Comparison of ENCODE assay signal across 8 cellular contexts in genomic region chr11:61967924-61968757, GRCh38. TPM values are rescaled to one million over a fixed set of nuclear protein-coding genes. Genes with fewer than 3 reads are reported as not detected.
DNase-seq lines count a peak whose midpoint lies in the region; ATAC-seq and TF ChIP-seq lines count a peak whose summit lies in the region.

No MANE protein-coding gene starts in this region.

- H3K27me3 Mint-ChIP-seq in activated B cell treated with CpG ODN at 0.5 μM for 24 hours (no peaks in the 10 kb centered on the region), memory B cell (no peaks in the 10 kb centered on the region)
- H3K27me3 Mint-ChIP-seq in stimulated activated naive CD8-positive, alpha-beta T cell treated with anti-CD3 and anti-CD28 coated beads, Interleukin-15, Interleukin-2, amounts not matched to agents 100 ng/mL and 50 ng/mL, for 24 hours, result no peaks in the 10 kb centered on the region

- CTCF ChIA-PET in activated B cell treated with CpG ODN at 0.5 μM for 24 hours (lab: Charles Lee), result interaction anchor here (0.6 to 2.8 kb wide), 6 partner anchors 10 to 113 kb away, joined by 3 to 16 read pairs (median 8); no protein-coding TSS in a partner anchor

- H3K4me3 Mint-ChIP-seq in activated B cell treated with CpG ODN at 0.5 μM for 24 hours (peak overlapping the region; percentile 93), memory B cell (peak overlapping the region; percentile 91)
- peak overlapping the region; percentile 87 for H3K4me3 Mint-ChIP-seq in stimulated activated naive CD8-positive, alpha-beta T cell treated with anti-CD3 and anti-CD28 coated beads, Interleukin-15, Interleukin-2, amounts not matched to agents 100 ng/mL and 50 ng/mL, for 24 hours

- peaks cover 39% of the 10 kb centered on the region for H3K36me3 Mint-ChIP-seq in activated B cell treated with CpG ODN at 0.5 μM for 24 hours (ENCODE audit: low read depth)
- H3K36me3 Mint-ChIP-seq in memory B cell, result peaks cover 14% of the 10 kb centered on the region
- peaks cover 32% of the 10 kb centered on the region for H3K36me3 Mint-ChIP-seq in stimulated activated naive CD8-positive, alpha-beta T cell treated with anti-CD3 and anti-CD28 coated beads, Interleukin-15, Interleukin-2, amounts not matched to agents 100 ng/mL and 50 ng/mL, for 24 hours (ENCODE audit: low read depth)

- POLR2A ChIA-PET in activated B cell treated with CpG ODN at 0.5 μM for 24 hours (lab: Charles Lee), result interaction anchor here (0.6 to 4.8 kb wide), 52 partner anchors 9 to 1513 kb away, joined by 3 to 45 read pairs (median 5); partner anchors contain the start of genes C11orf98, CD5, CSKMT and CYB561A3

- DNase-seq in DMS114 treated with DMSO at 0.1 percent for 48 hours (lab: John Stamatoyannopoulos, UW; ENCODE audit: unreplicated experiment), result peak; percentile 26
- DNase-seq in MV-4-11 (lab: John Stamatoyannopoulos, UW), result peak; percentile 58
- peak; percentile 86 for DNase-seq in activated B cell treated with CpG ODN at 0.5 μM for 24 hours
- DNase-seq in dermis blood vessel endothelial cell, result peak; percentile 47
- DNase-seq in memory B cell (ENCODE audit: low spot score in 2 of 2), result peak; percentile 48 to 67

- H3K4me1 Mint-ChIP-seq in activated B cell treated with CpG ODN at 0.5 μM for 24 hours, result peaks cover 72% of the 10 kb centered on the region
- H3K4me1 Mint-ChIP-seq in memory B cell, result peaks cover 40% of the 10 kb centered on the region
- H3K4me1 Mint-ChIP-seq in stimulated activated naive CD8-positive, alpha-beta T cell treated with anti-CD3 and anti-CD28 coated beads, Interleukin-15, Interleukin-2, amounts not matched to agents 100 ng/mL and 50 ng/mL, for 24 hours (ENCODE audit: low read depth), result peaks cover 77% of the 10 kb centered on the region

- H3K27ac Mint-ChIP-seq in activated B cell treated with CpG ODN at 0.5 μM for 24 hours (peak overlapping the region; percentile 97), memory B cell (peak overlapping the region; percentile 94)
- peak overlapping the region; percentile 86 for H3K27ac Mint-ChIP-seq in stimulated activated naive CD8-positive, alpha-beta T cell treated with anti-CD3 and anti-CD28 coated beads, Interleukin-15, Interleukin-2, amounts not matched to agents 100 ng/mL and 50 ng/mL, for 24 hours

- no peaks in the 10 kb centered on the region for H3K9me3 Mint-ChIP-seq in activated B cell treated with CpG ODN at 0.5 μM for 24 hours
- no peaks in the 10 kb centered on the region for H3K9me3 Mint-ChIP-seq in memory B cell
- H3K9me3 Mint-ChIP-seq in stimulated activated naive CD8-positive, alpha-beta T cell treated with anti-CD3 and anti-CD28 coated beads, Interleukin-15, Interleukin-2, amounts not matched to agents 100 ng/mL and 50 ng/mL, for 24 hours, result no peaks in the 10 kb centered on the region

- ATAC-seq in GM21737 (IDR thresholded peaks at IDR 0.05; ENCODE audit: unreplicated experiment), result peak; percentile 28
- ATAC-seq in activated B cell treated with CpG ODN at 0.5 μM for 24 hours (ENCODE audit: low read depth), result peak; percentile 26
- ATAC-seq in memory B cell (ENCODE audit: low read depth), result peak; percentile 3
- ATAC-seq in HG02610 (IDR thresholded peaks at IDR 0.05; ENCODE audit: unreplicated experiment), result no peak

- intact Hi-C loops in activated B cell treated with CpG ODN at 0.5 μM for 24 hours (cut with micrococcal nuclease), result loop anchor here (1.0 to 5.0 kb wide), 9 partner anchors 13 to 611 kb away; partner anchors contain the start of genes FADS1, FEN1 and TMEM258

- no peak for TF ChIP-seq CTCF in activated B cell treated with CpG ODN at 0.5 μM for 24 hours (IDR thresholded peaks at IDR 0.05)

RNA-seq across cellular contexts. Expression of gene FTH1, which starts 0.7 kb away (rescaled TPM):
- 865 and 906 TPM in 2 replicates for total RNA-seq in activated B cell treated with CpG ODN at 0.5 μM for 24 hours
- total RNA-seq in dermis blood vessel endothelial cell, result 742 and 1,944 TPM in 2 replicates

RNA-seq across cellular contexts. Expression of gene BEST1, which starts 18.0 kb away (rescaled TPM):
- 0.16 and 0.44 TPM in 2 replicates for total RNA-seq in activated B cell treated with CpG ODN at 0.5 μM for 24 hours
- total RNA-seq in dermis blood vessel endothelial cell, result 0.05 TPM in 1 of 2 replicates, not detected in the other

RNA-seq across cellular contexts. Expression of gene RAB3IL1, which starts 50.8 kb away (rescaled TPM):
- total RNA-seq in activated B cell treated with CpG ODN at 0.5 μM for 24 hours (not detected in 2 replicates), dermis blood vessel endothelial cell (9.0 and 9.9 TPM in 2 replicates)

Comparison
In these comparisons a context has a peak if more than half of its experiments do, and no peak if none do; other contexts are left out.
1. DNase-seq: peak in every context shown above with its lines; median percentile 86 in activated B cell treated with CpG ODN at 0.5 μM for 24 hours; 58 in MV-4-11; 58 in memory B cell; 47 in dermis blood vessel endothelial cell; 26 in DMS114 treated with DMSO at 0.1 percent for 48 hours.
2. RNA of gene RAB3IL1, which starts 50.8 kb away (total RNA-seq): 9.0 to 9.9 TPM in dermis blood vessel endothelial cell; not detected in activated B cell treated with CpG ODN at 0.5 μM for 24 hours; every median in the first group is over 10 times any median in the second.
3. Peak in every context shown above with its lines, with median percentiles within 50 percentile points of each other: H3K27ac Mint-ChIP-seq and H3K4me3 Mint-ChIP-seq.